Comparison of ENCODE assay signal across 7 cellular contexts in the genomic region with DNA sequence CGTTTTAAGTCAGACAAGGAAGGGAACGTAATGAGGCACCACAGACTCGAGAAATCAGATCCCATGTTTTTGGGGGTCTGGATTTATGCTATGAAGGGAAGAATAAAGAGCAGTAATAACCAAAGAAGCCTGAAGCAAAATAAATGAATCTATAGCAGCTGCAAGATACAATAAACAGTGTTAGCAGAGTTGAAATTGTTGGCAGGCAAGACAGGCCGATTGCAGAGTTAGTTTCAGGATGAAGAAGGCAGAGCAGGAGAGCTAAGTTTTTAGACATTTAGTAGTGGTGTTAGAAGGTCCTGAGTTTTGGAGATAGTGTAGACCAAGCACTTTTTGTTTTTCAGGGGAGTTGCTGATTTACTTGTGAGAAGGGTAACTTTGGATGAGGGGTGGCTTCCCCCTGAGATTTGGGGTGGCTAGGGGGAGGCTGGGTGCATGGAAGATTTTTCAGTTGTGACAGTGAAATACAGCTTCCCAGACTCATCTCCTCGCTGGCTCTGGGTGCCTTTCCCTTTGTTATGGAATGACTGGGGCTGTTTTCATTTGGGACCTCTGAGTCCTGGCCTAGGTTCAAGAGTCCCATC. TPM values are rescaled to one million over a fixed set of nuclear protein-coding genes. Genes with fewer than 3 reads are reported as not detected.
A peak's percentile ranks its signal among the peaks of the same experiment; 100 is the strongest.
DNase-seq lines count a peak whose midpoint lies in the region; ATAC-seq, FAIRE-seq and TF ChIP-seq lines count a peak whose summit lies in the region.

No MANE protein-coding gene starts in this region.

- no peak overlapping the region for H3K18ac ChIP-seq in H1 (ENCODE audit: extremely low read depth, low read length)

- peak overlapping the region; percentile 53; the same call in 1 of the 2 replicates for H2BK12ac ChIP-seq in H1 (ENCODE audit: low read depth, low read length)

- TF ChIP-seq CTCF in Loucy (conservative IDR thresholded peaks at IDR 0.05; ENCODE audit: low read length) = no peak
- no peak for TF ChIP-seq CTCF in H1 (IDR thresholded peaks at IDR 0.05; ENCODE audit: control extremely low read depth in 1 of 3, insufficient read depth in 1 of 3, low read depth in 1 of 3, low read length in 3 of 3)
- no peak for TF ChIP-seq CTCF in mesothelial cell of epicardium (IDR thresholded peaks at IDR 0.05; ENCODE audit: unreplicated experiment)

- H3K4me1 ChIP-seq in Loucy (ENCODE audit: insufficient read depth, low read length, poor library complexity, severe bottlenecking) (no peaks in the 10 kb centered on the region), H1 (replicated peaks in 1 of 4; ENCODE audit: control insufficient read depth in 3 of 4, insufficient read depth in 4 of 4, low read length in 3 of 4) (peaks cover 0 to 3% (median 0%) of the 10 kb centered on the region in 4 experiments; a peak in 1 of 7 replicates)

- no peak for TF ChIP-seq POLR2A in H1 (IDR thresholded peaks at IDR 0.05; ENCODE audit: control extremely low read depth in 1 of 2, low read depth in 2 of 2, low read length in 2 of 2)

- 68% methylated on average over 5 of the region's 5 CpGs; no CpG with 5 or more reads in 1 of the 2 experiments for WGBS in H1 (ENCODE audit: extremely low coverage in 1 of 2, insufficient coverage in 1 of 2, insufficient read length in 1 of 2, insufficient replicate concordance in 2 of 2, low coverage in 1 of 2, low lambda C conversion rate in 2 of 2, missing lambda C conversion rate in 1 of 2), 2 experiments

- no peak overlapping the region for H3K23ac ChIP-seq in H1 (ENCODE audit: insufficient read length)

- H3K27me3 ChIP-seq in Loucy (ENCODE audit: insufficient read depth, low read length, poor library complexity, severe bottlenecking) (no peaks in the 10 kb centered on the region), H1 (replicated peaks in 1 of 4; ENCODE audit: control insufficient read depth in 3 of 4, extremely low read depth in 1 of 4, insufficient read depth in 3 of 4, low read length in 3 of 4) (no peaks in the 10 kb centered on the region)

- no peak overlapping the region for H4K5ac ChIP-seq in H1 (ENCODE audit: insufficient read length, low read depth, low read length)

- no peak overlapping the region for H2BK15ac ChIP-seq in H1 (ENCODE audit: low read length)

- no peak overlapping the region for H3K4me3 ChIP-seq in Loucy (ENCODE audit: low read length, poor library complexity, severe bottlenecking)
- H3K4me3 ChIP-seq in H1 (ENCODE audit: extremely low read depth in 1 of 4, insufficient read depth in 2 of 4, low read depth in 3 of 4, low read length in 4 of 4) = peak overlapping the region in 1 of 4 experiments; percentile 32; a peak in 1 of 8 replicates

- H3K4me2 ChIP-seq in Loucy (ENCODE audit: low read depth, low read length, poor library complexity, severe bottlenecking) (no peak overlapping the region), H1 (ENCODE audit: insufficient read depth in 1 of 2, low read depth in 2 of 2, low read length in 2 of 2) (peak overlapping the region; percentile 4 to 22; a peak in 1 of 4 replicates)

- H3K4me1 Mint-ChIP-seq in mesothelial cell of epicardium (peaks cover 59% of the 10 kb centered on the region), T-cell (no peaks in the 10 kb centered on the region)

- FAIRE-seq in H1 (lab: Jason Lieb, UNC) (no peak), urothelium cell line (lab: Jason Lieb, UNC) (no peak)

- no peak overlapping the region for H4K91ac ChIP-seq in H1 (replicated peaks; ENCODE audit: insufficient read length, low read length)

- no peak overlapping the region for H3K27ac ChIP-seq in H1 (ENCODE audit: low read depth, low read length)

- no peaks in the 10 kb centered on the region for H3K9me2 ChIP-seq in Loucy (replicated peaks; ENCODE audit: low read depth, low read length)

- H3K23me2 ChIP-seq in H1 (ENCODE audit: low read depth, low read length) = no peaks in the 10 kb centered on the region

- H4K20me1 ChIP-seq in Loucy (ENCODE audit: insufficient read depth, low read length, poor library complexity, severe bottlenecking) (no peaks in the 10 kb centered on the region), H1 (replicated peaks in 1 of 2; ENCODE audit: control insufficient read depth in 1 of 2, insufficient read depth in 2 of 2, low read length in 2 of 2) (no peaks in the 10 kb centered on the region)

- no peak for DNase-seq in H1 (ENCODE audit: low read depth in 1 of 2, low spot score in 2 of 2)
- DNase-seq in mesothelial cell of epicardium (ENCODE audit: low spot score in 2 of 2, unreplicated experiment in 2 of 2) = no peak
- DNase-seq in urothelium cell line (ENCODE audit: low spot score) = peak; percentile 17
- no peak for DNase-seq in activated T-cell treated with anti-CD3 and anti-CD28 coated beads, Interleukin-2, amount 50 U/mL, for 1 hour
- no peak for DNase-seq in T-cell

- H3K9ac ChIP-seq in Loucy (ENCODE audit: low read depth, low read length, poor library complexity, severe bottlenecking) (no peak overlapping the region), H1 (replicated peaks in 1 of 4; ENCODE audit: extremely low read depth in 1 of 4, low read depth in 3 of 4, low read length in 3 of 4) (no peak overlapping the region)

- H2BK20ac ChIP-seq in H1 (ENCODE audit: low read length) = 0 out of 2 replicates have a peak overlapping the region, but pooled peaks have one; percentile 62

- H3K4ac ChIP-seq in H1 (replicated peaks; ENCODE audit: insufficient read length, low read depth, low read length) = no peak overlapping the region

- H2AK5ac ChIP-seq in H1 (ENCODE audit: low read depth, low read length) = no peak overlapping the region

- no peak overlapping the region for H2BK5ac ChIP-seq in H1 (ENCODE audit: low read depth, low read length)

- no peak overlapping the region for H4K8ac ChIP-seq in H1 (ENCODE audit: extremely low read depth, insufficient read depth, low read length)

- no peaks in the 10 kb centered on the region for H3K79me2 ChIP-seq in Loucy (ENCODE audit: insufficient read depth, low read length)
- no peaks in the 10 kb centered on the region for H3K79me2 ChIP-seq in H1 (ENCODE audit: control insufficient read depth in 1 of 2, insufficient read depth in 2 of 2, low read length in 2 of 2)

- H3K9me3 ChIP-seq in Loucy (ENCODE audit: insufficient read depth, low read depth, low read length) (no peaks in the 10 kb centered on the region), H1 (ENCODE audit: insufficient read depth in 2 of 2, low read depth in 1 of 2, low read length in 1 of 2) (no peaks in the 10 kb centered on the region)

- TF ChIP-seq RAD21 in H1 (IDR thresholded peaks at IDR 0.05 in 1 of 2, conservative IDR thresholded peaks at IDR 0.05 in 1 of 2; ENCODE audit: low read depth in 2 of 2, low read length in 2 of 2) = no peak

- H3K4me3 Mint-ChIP-seq in mesothelial cell of epicardium (peak overlapping the region; percentile 74), T-cell (no peak overlapping the region)

- no peak overlapping the region for H3K56ac ChIP-seq in H1 (replicated peaks; ENCODE audit: insufficient read length, low read depth, low read length)

- POLR2A ChIA-PET in H1 (lab: Charles Lee; ENCODE audit: partially characterized antibody) (interaction anchor here (0.7 to 1.8 kb wide), 6 partner anchors 9 to 571 kb away, joined by 3 to 7 read pairs (median 4); no protein-coding TSS in a partner anchor), T-cell (lab: Charles Lee) (no interaction called here)

- no peaks in the 10 kb centered on the region for H3K79me1 ChIP-seq in H1 (ENCODE audit: low read depth, low read length)

- H3F3A ChIP-seq in Loucy (ENCODE audit: low read depth) = no peaks in the 10 kb centered on the region

- no peak overlapping the region for H3K14ac ChIP-seq in H1 (ENCODE audit: insufficient read length)

- CTCF ChIA-PET in H1 (lab: Charles Lee; ENCODE audit: partially characterized antibody) (interaction anchor here (0.8 to 6.3 kb wide), 5 partner anchors 11 to 258 kb away, joined by 3 to 47 read pairs (median 4); no protein-coding TSS in a partner anchor), T-cell (lab: Charles Lee) (no interaction called here)

- H3K27me3 Mint-ChIP-seq in mesothelial cell of epicardium (ENCODE audit: low read depth) = no peaks in the 10 kb centered on the region
- peaks cover 3 to 5% of the 10 kb centered on the region in 2 donors for H3K27me3 Mint-ChIP-seq in T-cell

- ATAC-seq in HG03139 (IDR thresholded peaks at IDR 0.05; ENCODE audit: unreplicated experiment) (no peak), T-cell (replicated peaks in 1 of 4) (no peak)

- H3K9me3 Mint-ChIP-seq in mesothelial cell of epicardium = no peaks in the 10 kb centered on the region
- H3K9me3 Mint-ChIP-seq in T-cell = no peaks in the 10 kb centered on the region

- H3K27ac Mint-ChIP-seq in mesothelial cell of epicardium (peak overlapping the region; percentile 91), T-cell (no peak overlapping the region)

- no peaks in the 10 kb centered on the region for H3K36me3 ChIP-seq in Loucy (ENCODE audit: insufficient read depth, low read length)
- H3K36me3 ChIP-seq in H1 (ENCODE audit: control insufficient read depth in 2 of 4, insufficient read depth in 4 of 4, low read length in 3 of 4) = no peaks in the 10 kb centered on the region

- no peak for TF ChIP-seq EP300 in H1 (IDR thresholded peaks at IDR 0.05; ENCODE audit: borderline replicate concordance in 1 of 2, low read depth in 2 of 2, low read length in 2 of 2)

- H2AFZ ChIP-seq in Loucy (ENCODE audit: low read length) (0 out of 2 replicates have a peak overlapping the region, but pooled peaks have one; percentile 4), H1 (ENCODE audit: low read length) (peak overlapping the region; percentile 80)

- H2BK120ac ChIP-seq in H1 (replicated peaks; ENCODE audit: low read depth, low read length) = no peak overlapping the region

- H3K36me3 Mint-ChIP-seq in mesothelial cell of epicardium (no peaks in the 10 kb centered on the region), T-cell (no peaks in the 10 kb centered on the region)

TF ChIP-seq in H1, 55 proteins besides CTCF, POLR2A, EP300 and RAD21:
- TF ChIP-seq SRF (IDR thresholded peaks at IDR 0.05; ENCODE audit: low read depth, low read length) = peak; percentile 49; the same call in 1 of the 2 replicates
- peak; percentile 31 for TF ChIP-seq KDM4A (IDR thresholded peaks at IDR 0.05; ENCODE audit: low read depth, low read length, severe bottlenecking)
- no peak for TF ChIP-seq SIRT6 (IDR thresholded peaks at IDR 0.05; ENCODE audit: low read length)

RNA-seq across cellular contexts. Expression of gene DDR2, which starts 0.6 kb away (rescaled TPM):
- total RNA-seq in H1 (2021; fragmentation: NEBNext Ultra II Directional; extraction: Animal tissue kit (Norgen Biotek cat#: 25700)) = 1.7 and 2.1 TPM in 2 replicates
- 0.77 and 1.00 TPM in 2 replicates for polyA plus RNA-seq in H1 (2011; rRNA removed)
- 1.00 TPM for polyA plus RNA-seq in H1 (2011; cell fraction: cytosol; rRNA removed)
- 3.8 TPM for polyA plus RNA-seq in H1 (2011; cell fraction: nucleus; rRNA removed)
- polyA plus RNA-seq in H1 (2012, experiment 1 of 2) = 0.52 to 1.1 TPM (median 0.92 TPM) in 4 replicates
- polyA plus RNA-seq in H1 (2012, experiment 2 of 2) = 0.13 TPM
- polyA plus RNA-seq in H1 (2013, experiment 1 of 2) = 0.71 TPM
- polyA plus RNA-seq in H1 (2013, experiment 2 of 2) = 0.92 TPM
- polyA minus RNA-seq in H1 (2011; rRNA and poly(A)+ RNA removed) = 6.2 and 8.6 TPM in 2 replicates
- 0.59 TPM for polyA minus RNA-seq in H1 (2011; cell fraction: cytosol; rRNA and poly(A)+ RNA removed)
- 3.4 TPM for polyA minus RNA-seq in H1 (2011; cell fraction: nucleus; rRNA and poly(A)+ RNA removed)
- 54.4 to 60.0 TPM (median 58.1 TPM) in 3 replicates for total RNA-seq in mesothelial cell of epicardium
- under 1 TPM; 0.28 to 0.67 (median 0.59) TPM for total RNA-seq in T-cell

Comparison
In these comparisons a context has a peak if more than half of its experiments do, and no peak if none do; other contexts are left out.
1. RNA of gene DDR2, which starts 0.6 kb away (total RNA-seq): 54.4 to 60.0 TPM in mesothelial cell of epicardium; 1.7 to 2.1 TPM in H1 and 0.28 to 0.67 TPM in T-cell; every median in the first group is over 10 times any median in the second.